In the genomic region with DNA sequence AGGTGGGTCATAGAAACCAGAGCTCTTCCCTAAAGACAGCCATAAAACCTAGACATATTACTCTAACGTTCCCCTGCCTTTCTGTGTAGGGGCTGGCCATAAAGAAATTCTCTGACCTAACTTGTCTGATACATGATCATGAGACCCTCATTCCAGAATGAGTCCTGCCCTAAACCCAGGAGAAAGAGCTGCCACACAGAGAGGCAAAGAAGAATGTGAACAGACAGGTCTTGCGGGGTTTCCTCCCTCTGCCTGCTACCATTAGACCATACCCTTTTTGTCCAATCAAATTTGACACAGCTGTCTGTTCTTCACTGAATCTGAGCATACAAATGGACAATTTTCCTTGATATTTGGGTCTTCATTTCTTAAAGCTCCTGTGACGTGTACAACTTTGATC, we compare ENCODE assay signal across 18 cellular contexts.
"Had no signal": no experiment of that assay in that cellular context is flagged by ENCODE, and none has a peak within 500 bp of the region (broad histone marks: within the 10 kb centered on the region; RNA-seq: fewer than 3 reads in every experiment).

No MANE protein-coding gene starts in this region.

- H3K4me1 Mint-ChIP-seq: immature natural killer cell; nephron; stimulated activated effector memory CD8-positive, alpha-beta T cell treated with anti-CD3 and anti-CD28 coated beads, Interleukin-12 subunit alpha, Interleukin-12 subunit beta, amount 100 ng/mL, for 72 hours had no signal

- H3K27me3 Mint-ChIP-seq: progenitor cell of endocrine pancreas had no signal

- H3K4me3 Mint-ChIP-seq: immature natural killer cell; naive thymus-derived CD4-positive, alpha-beta T cell; nephron; neural progenitor cell; stimulated activated effector memory CD8-positive, alpha-beta T cell treated with anti-CD3 and anti-CD28 coated beads, Interleukin-12 subunit alpha, Interleukin-12 subunit beta, amount 100 ng/mL, for 72 hours had no signal

- H3K36me3 Mint-ChIP-seq: immature natural killer cell; naive thymus-derived CD4-positive, alpha-beta T cell; neural progenitor cell; stimulated activated effector memory CD8-positive, alpha-beta T cell treated with anti-CD3 and anti-CD28 coated beads, Interleukin-12 subunit alpha, Interleukin-12 subunit beta, amount 100 ng/mL, for 72 hours had no signal

- DNase-seq: dermis blood vessel endothelial cell; effector memory CD4-positive, alpha-beta T cell; hypothalamus; immature natural killer cell; left ventricle myocardium superior; lower lobe of right lung; midbrain; naive thymus-derived CD4-positive, alpha-beta T cell; stimulated activated CD4-positive, alpha-beta T cell treated with anti-CD3 and anti-CD28 coated beads, Interleukin-2, amount 100 ng/mL, for 24 hours; stimulated activated CD4-positive, alpha-beta T cell treated with anti-CD3 and anti-CD28 coated beads, Interleukin-4, amount 100 ng/mL, for 24 hours; stimulated activated naive CD4-positive, alpha-beta T cell treated with Interleukin-2 at 50 U/mL for 16 hours; stomach; thyroid gland; upper lobe of left lung had no signal

- H3K9me3 Mint-ChIP-seq: naive thymus-derived CD4-positive, alpha-beta T cell; nephron; neural progenitor cell had no signal

- H3K27ac Mint-ChIP-seq: immature natural killer cell; naive thymus-derived CD4-positive, alpha-beta T cell; nephron; neural progenitor cell; progenitor cell of endocrine pancreas; stimulated activated effector memory CD8-positive, alpha-beta T cell treated with anti-CD3 and anti-CD28 coated beads, Interleukin-12 subunit alpha, Interleukin-12 subunit beta, amount 100 ng/mL, for 72 hours had no signal
